Comparison of ENCODE assay signal across 9 cellular contexts in the genomic region with DNA sequence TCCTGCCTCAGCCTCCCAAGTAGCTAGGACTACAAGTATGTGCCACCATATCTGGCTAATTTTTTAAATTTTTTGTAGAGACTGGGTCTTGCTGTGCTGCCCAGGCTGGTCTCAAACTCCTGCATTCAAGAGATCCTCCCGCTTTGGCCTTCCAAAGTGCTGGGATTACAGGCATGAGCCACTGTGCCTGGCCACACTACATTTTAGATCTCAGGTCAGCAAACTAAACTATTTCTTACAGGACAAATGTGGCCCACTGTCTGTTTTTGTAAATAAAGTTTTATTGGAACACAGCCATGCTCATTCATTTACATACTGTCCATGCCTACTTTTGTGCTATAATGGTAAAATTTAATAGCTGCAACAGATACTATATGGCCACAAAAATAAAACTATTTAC.
"Had no signal": no experiment of that assay in that cellular context is flagged by ENCODE, and none has a peak within 500 bp of the region (broad histone marks: within the 10 kb centered on the region; RNA-seq: fewer than 3 reads in every experiment).

No MANE protein-coding gene starts in this region.

- H3K9me3 Mint-ChIP-seq: HFFc6, IgD-negative memory B cell had no signal

- H3K9ac ChIP-seq: GM23248 had no signal

- H3K27me3 Mint-ChIP-seq: IgD-negative memory B cell had no signal

- H3K4me3 Mint-ChIP-seq: HFFc6, IgD-negative memory B cell had no signal

- H3K27ac Mint-ChIP-seq: HFFc6, IgD-negative memory B cell had no signal

- DNase-seq: GM23248, GOT3, H7, HFFc6, KG1 had no signal

- H3K4me3 ChIP-seq: GM23248, HAP-1 had no signal

- H3K4me1 ChIP-seq: HAP-1 had no signal

- H3K36me3 ChIP-seq: HAP-1 had no signal

- H2AFZ ChIP-seq: GM23248 had no signal

- ATAC-seq: HCT116 had no signal

- H3K27ac ChIP-seq: GM23248 had no signal

- FAIRE-seq: HTR-8/SVneo had no signal
